29 cellular contexts compared by ENCODE assay signal in the genomic region with DNA sequence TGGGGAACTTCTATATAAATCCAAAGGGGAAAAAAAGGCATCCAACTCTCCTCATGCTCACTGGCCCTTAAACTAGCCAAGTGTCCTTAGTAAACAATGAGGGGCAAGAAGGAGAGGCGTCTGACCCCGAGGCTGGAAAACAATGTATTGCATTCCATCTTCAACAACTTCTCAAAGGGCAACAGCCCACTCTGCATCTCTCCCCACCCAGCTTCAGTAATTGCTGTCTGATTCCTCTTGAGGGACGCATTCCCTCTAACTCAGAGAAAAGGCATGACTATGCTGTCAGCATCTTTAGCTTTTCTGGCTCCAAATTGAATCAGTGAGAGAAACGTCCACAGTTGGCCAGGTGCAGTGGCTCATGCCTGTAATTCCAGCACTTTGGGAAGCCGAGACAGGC.
"Had no signal": no experiment of that assay in that cellular context is flagged by ENCODE, and none has a peak within 500 bp of the region (broad histone marks: within the 10 kb centered on the region; RNA-seq: fewer than 3 reads in every experiment).

No MANE protein-coding gene starts in this region.

- H3K27ac Mint-ChIP-seq: activated B cell treated with CpG ODN at 0.5 μM for 24 hours; activated CD8-positive, alpha-beta T cell treated with anti-CD3 and anti-CD28 coated beads for 36 hours; activated naive CD8-positive, alpha-beta T cell; activated T-helper 17 cell treated with anti-CD3 and anti-CD28 coated beads, Interleukin-2, amount 50 U/mL, for 72 hours; T-helper 17 cell; T-helper 2 cell treated with Interferon-gamma antibody and Interleukin-4, amounts not matched to agents 5 μg/mL and 100 μg/mL, for 36 hours had no signal

- H3K27me3 ChIP-seq: gastrocnemius medialis, heart left ventricle had no signal

- H3K4me3 ChIP-seq: gastrocnemius medialis, heart left ventricle had no signal

- H3K4me1 Mint-ChIP-seq: activated B cell treated with CpG ODN at 0.5 μM for 24 hours; activated T-helper 17 cell treated with anti-CD3 and anti-CD28 coated beads, Interleukin-2, amount 50 U/mL, for 72 hours had no signal

- H3K9me3 ChIP-seq: gastrocnemius medialis, heart left ventricle had no signal

- H3K36me3 ChIP-seq: gastrocnemius medialis, heart left ventricle, WERI-Rb-1 had no signal

- H3K4me1 ChIP-seq: gastrocnemius medialis, heart left ventricle had no signal

- H3K27ac ChIP-seq: gastrocnemius medialis, heart left ventricle had no signal

- H3K4me3 Mint-ChIP-seq: activated B cell treated with CpG ODN at 0.5 μM for 24 hours; activated CD8-positive, alpha-beta T cell treated with anti-CD3 and anti-CD28 coated beads for 36 hours; activated naive CD8-positive, alpha-beta T cell; activated T-cell treated with anti-CD3 and anti-CD28 coated beads, Interleukin-2, amount 50 U/mL, for 4 hours; activated T-helper 17 cell treated with anti-CD3 and anti-CD28 coated beads, Interleukin-2, amount 50 U/mL, for 72 hours; central memory CD8-positive, alpha-beta T cell; T-helper 17 cell; T-helper 2 cell treated with Interferon-gamma antibody and Interleukin-4, amounts not matched to agents 5 μg/mL and 100 μg/mL, for 36 hours had no signal

- H3K27me3 Mint-ChIP-seq: activated B cell treated with CpG ODN at 0.5 μM for 24 hours; activated CD8-positive, alpha-beta T cell treated with anti-CD3 and anti-CD28 coated beads for 36 hours; activated naive CD8-positive, alpha-beta T cell; activated T-helper 17 cell treated with anti-CD3 and anti-CD28 coated beads, Interleukin-2, amount 50 U/mL, for 72 hours; central memory CD8-positive, alpha-beta T cell; T-helper 17 cell had no signal

- ATAC-seq: activated CD4-positive, CD25-positive, alpha-beta regulatory T cell treated with anti-CD3 and anti-CD28 coated beads, Interleukin-2, amount 50 U/mL, for 24 hours; activated CD8-positive, alpha-beta T cell treated with anti-CD3 and anti-CD28 coated beads for 36 hours; activated T-cell treated with anti-CD3 and anti-CD28 coated beads, Interleukin-2, amount 50 U/mL, for 4 hours; activated T-helper 17 cell treated with anti-CD3 and anti-CD28 coated beads, Interleukin-2, amount 50 U/mL, for 72 hours; esophagus mucosa; gastrocnemius medialis; heart left ventricle; T-helper 17 cell had no signal

- H3K9me3 Mint-ChIP-seq: activated B cell treated with CpG ODN at 0.5 μM for 24 hours; activated CD8-positive, alpha-beta T cell treated with anti-CD3 and anti-CD28 coated beads for 36 hours; activated T-cell treated with anti-CD3 and anti-CD28 coated beads, Interleukin-2, amount 50 U/mL, for 4 hours; activated T-helper 17 cell treated with anti-CD3 and anti-CD28 coated beads, Interleukin-2, amount 50 U/mL, for 72 hours; central memory CD8-positive, alpha-beta T cell; T-helper 2 cell treated with Interferon-gamma antibody and Interleukin-4, amounts not matched to agents 5 μg/mL and 100 μg/mL, for 36 hours had no signal

- DNase-seq: activated B cell treated with CpG ODN at 0.5 μM for 24 hours; activated CD4-positive, alpha-beta T cell treated with anti-CD3 and anti-CD28 coated beads for 48 hours; activated CD4-positive, alpha-beta T cell treated with anti-CD3 and anti-CD28 coated beads, Interleukin-2, amount 50 U/mL, for 1 hour; activated CD4-positive, alpha-beta T cell treated with anti-CD3 and anti-CD28 coated beads, Interleukin-2, amount 50 U/mL, for 48 hours; activated CD8-positive, alpha-beta memory T cell treated with anti-CD3 and anti-CD28 coated beads for 24 hours; activated CD8-positive, alpha-beta T cell treated with anti-CD3 and anti-CD28 coated beads for 36 hours; activated effector memory CD4-positive, alpha-beta T cell treated with Interleukin-2 at 50 U/mL for 16 hours; activated gamma-delta T cell treated with Interleukin-2 at 50 U/mL for 16 hours; activated naive CD4-positive, alpha-beta T cell treated with anti-CD3 and anti-CD28 coated beads, Interleukin-2, amount 50 U/mL, for 16 hours; activated naive CD4-positive, alpha-beta T cell treated with Interleukin-2 at 50 U/mL for 16 hours; activated T-cell treated with anti-CD3 and anti-CD28 coated beads, Interleukin-2, amount 50 U/mL, for 4 hours; amniotic stem cell; cortex of kidney; dermis blood vessel endothelial cell; effector CD8-positive, alpha-beta T cell; foreskin fibroblast; gastrocnemius medialis; glutamatergic neuron; heart left ventricle; T-helper 1 cell; T-helper 17 cell; T1000; WERI-Rb-1 had no signal
